In genomic region chr2:176066645-176067586, GRCh38 we compare ENCODE assay signal across 15 cellular contexts. TPM values are rescaled to one million over a fixed set of nuclear protein-coding genes. Genes with fewer than 3 reads are reported as not detected.
DNase-seq lines count a peak whose midpoint lies in the region; ATAC-seq, FAIRE-seq and TF ChIP-seq lines count a peak whose summit lies in the region.
"Had no signal": no experiment of that assay in that cellular context is flagged by ENCODE, and none has a peak within 500 bp of the region (broad histone marks: within the 10 kb centered on the region; RNA-seq: fewer than 3 reads in every experiment).

No MANE protein-coding gene starts in this region.

- H3K9me2 ChIP-seq in hepatocyte (replicated peaks; ENCODE audit: insufficient read depth) (no peaks in the 10 kb centered on the region), PC-3 (replicated peaks; ENCODE audit: low read length) (no peaks in the 10 kb centered on the region)

- no TSS peak for BruUV-seq in PC-3 (replicated peaks; lab: Mats Ljungman, UMichigan)

- H3K79me2 ChIP-seq in hepatocyte (no peaks in the 10 kb centered on the region), osteoblast (ENCODE audit: insufficient read depth, low read length) (no peaks in the 10 kb centered on the region), PC-3 (ENCODE audit: low read length) (no peaks in the 10 kb centered on the region)

- H3K27me3 ChIP-seq in hepatocyte, result peaks cover 90% of the 10 kb centered on the region
- peaks cover 62% of the 10 kb centered on the region for H3K27me3 ChIP-seq in osteoblast (ENCODE audit: insufficient read depth, low read length)
- H3K27me3 ChIP-seq in PC-3 (ENCODE audit: low read length), result peaks cover 35% of the 10 kb centered on the region
- H3K27me3 ChIP-seq: BE2C had no signal

- H3K9ac ChIP-seq in PC-3 (ENCODE audit: low read length), result no peak overlapping the region

- H3F3A ChIP-seq in PC-3 (ENCODE audit: low read length, unreplicated experiment), result no peaks in the 10 kb centered on the region

- H3K4me2 ChIP-seq in hepatocyte, result peak overlapping the region; percentile 76
- H3K4me2 ChIP-seq in osteoblast (ENCODE audit: insufficient read depth, low read length), result peak overlapping the region; percentile 76
- no peak overlapping the region for H3K4me2 ChIP-seq in PC-3 (ENCODE audit: low read length)

- FAIRE-seq in GM19239 (lab: Jason Lieb, UNC), result no peak

- H3K4me3 Mint-ChIP-seq in stimulated activated naive CD8-positive, alpha-beta T cell treated with anti-CD3 and anti-CD28 coated beads, Interleukin-15, amount 100 ng/mL, for 72 hours, result peak overlapping the region; percentile 40 to 50

- WGBS in hepatocyte (ENCODE audit: low lambda C conversion rate, missing lambda C conversion rate), result 43% methylated on average over 56 of the region's 56 CpGs

- intact Hi-C loops in PC-3 (cut with micrococcal nuclease), result no loop called here

- H2AFZ ChIP-seq in hepatocyte, result peak overlapping the region; percentile 49
- peak overlapping the region; percentile 68 for H2AFZ ChIP-seq in osteoblast (ENCODE audit: low read length)
- H2AFZ ChIP-seq in PC-3 (ENCODE audit: low read length), result no peak overlapping the region

- no peak for ATAC-seq in stimulated activated naive CD8-positive, alpha-beta T cell treated with anti-CD3 and anti-CD28 coated beads, Interleukin-15, amount 100 ng/mL, for 72 hours
- ATAC-seq in stimulated activated naive CD8-positive, alpha-beta T cell treated with anti-CD3 and anti-CD28 coated beads, Interleukin-15, Interleukin-2, amounts not matched to agents 100 U/mL and 50 U/mL, for 24 hours, result no peak
- ATAC-seq in PC-3 (no peak), HG02938 (IDR thresholded peaks at IDR 0.05; ENCODE audit: unreplicated experiment) (no peak)

- POLR2A ChIA-PET in PC-3 (lab: Charles Lee; ENCODE audit: unreplicated experiment), result no interaction called here

- H3K4me1 ChIP-seq in hepatocyte (ENCODE audit: insufficient read depth), result no peaks in the 10 kb centered on the region
- H3K4me1 ChIP-seq in osteoblast (ENCODE audit: insufficient read depth, low read length), result no peaks in the 10 kb centered on the region
- no peaks in the 10 kb centered on the region for H3K4me1 ChIP-seq in PC-3 (ENCODE audit: insufficient read depth, low read length)
- H3K4me1 ChIP-seq: BE2C had no signal

- CTCF ChIA-PET in PC-3 (lab: Charles Lee), result no interaction called here

- H3K9me3 Mint-ChIP-seq in stimulated activated naive CD8-positive, alpha-beta T cell treated with anti-CD3 and anti-CD28 coated beads, Interleukin-15, amount 100 ng/mL, for 72 hours, result no peaks in the 10 kb centered on the region

- H3K9me3 ChIP-seq in hepatocyte (ENCODE audit: low read depth), result no peaks in the 10 kb centered on the region
- H3K9me3 ChIP-seq in osteoblast (ENCODE audit: low read depth, low read length), result no peaks in the 10 kb centered on the region
- H3K9me3 ChIP-seq in PC-3 (ENCODE audit: low read length), result no peaks in the 10 kb centered on the region
- H3K9me3 ChIP-seq: BE2C had no signal

- no peak overlapping the region for H3K4me3 ChIP-seq in hepatocyte
- peak overlapping the region; percentile 60 for H3K4me3 ChIP-seq in osteoblast (ENCODE audit: insufficient read depth, low read length)
- no peak overlapping the region for H3K4me3 ChIP-seq in PC-3 (ENCODE audit: low read length)
- H3K4me3 ChIP-seq: lung had no signal

- no peaks in the 10 kb centered on the region for H3K36me3 ChIP-seq in hepatocyte (replicated peaks; ENCODE audit: insufficient read depth, low read depth)
- no peaks in the 10 kb centered on the region for H3K36me3 ChIP-seq in osteoblast (ENCODE audit: insufficient read depth, low read length)
- H3K36me3 ChIP-seq in PC-3 (ENCODE audit: low read depth, low read length), result no peaks in the 10 kb centered on the region
- H3K36me3 ChIP-seq: BE2C had no signal

- peak overlapping the region in 1 of 2 donors; percentile 85 for H3K27ac Mint-ChIP-seq in stimulated activated naive CD8-positive, alpha-beta T cell treated with anti-CD3 and anti-CD28 coated beads, Interleukin-15, amount 100 ng/mL, for 72 hours

- H3K27ac ChIP-seq in hepatocyte (no peak overlapping the region), osteoblast (ENCODE audit: low read depth, low read length) (no peak overlapping the region), PC-3 (ENCODE audit: low read length) (no peak overlapping the region)
- H3K27ac ChIP-seq: epithelial cell of prostate had no signal

- DNase-seq in stimulated activated naive CD8-positive, alpha-beta T cell treated with anti-CD3 and anti-CD28 coated beads, Interleukin-15, amount 100 ng/mL, for 72 hours, result no peak
- no peak for DNase-seq in stimulated activated naive CD8-positive, alpha-beta T cell treated with anti-CD3 and anti-CD28 coated beads, Interleukin-15, Interleukin-2, amounts not matched to agents 100 U/mL and 50 U/mL, for 24 hours
- no peak for DNase-seq in hepatocyte (ENCODE audit: low spot score)
- peak; percentile 79 for DNase-seq in osteoblast (ENCODE audit: insufficient read length, low spot score, missing footprints)
- DNase-seq in GM19239 (ENCODE audit: insufficient read length, low spot score), result no peak
- no peak for DNase-seq in PC-3
- no peak for DNase-seq in stimulated activated CD4-positive, alpha-beta T cell treated with anti-CD3 and anti-CD28 coated beads, Interleukin-4, amount 100 ng/mL, for 1 hour
- DNase-seq: amygdala, BE2C, NCI-H1930 had no signal

- no peaks in the 10 kb centered on the region for H4K20me1 ChIP-seq in hepatocyte (ENCODE audit: insufficient read depth, poor library complexity, severe bottlenecking)
- no peaks in the 10 kb centered on the region for H4K20me1 ChIP-seq in osteoblast (ENCODE audit: insufficient read depth, low read length)
- no peaks in the 10 kb centered on the region for H4K20me1 ChIP-seq in PC-3 (ENCODE audit: low read length)

- peaks cover 26% of the 10 kb centered on the region for H3K4me1 Mint-ChIP-seq in stimulated activated naive CD8-positive, alpha-beta T cell treated with anti-CD3 and anti-CD28 coated beads, Interleukin-15, amount 100 ng/mL, for 72 hours

- H3K27me3 Mint-ChIP-seq in stimulated activated naive CD8-positive, alpha-beta T cell treated with anti-CD3 and anti-CD28 coated beads, Interleukin-15, amount 100 ng/mL, for 72 hours, result peaks cover 84% of the 10 kb centered on the region

- TF ChIP-seq CTCF in hepatocyte (IDR thresholded peaks at IDR 0.05; ENCODE audit: poor library complexity), result no peak
- TF ChIP-seq CTCF in osteoblast (IDR thresholded peaks at IDR 0.05; ENCODE audit: extremely low read depth, low read depth, low read length), result no peak
- TF ChIP-seq CTCF in PC-3 (conservative IDR thresholded peaks at IDR 0.05; ENCODE audit: low read depth, low read length), result no peak

RNA-seq across cellular contexts. Expression of gene EVX2, which starts 16.8 kb away (rescaled TPM):
- total RNA-seq in hepatocyte (3.5 and 3.7 TPM in 2 replicates), osteoblast (under 0.01 TPM in 1 of 2 replicates, not detected in the other), PC-3 (2014; rRNA removed) (not detected in 2 replicates)
- polyA plus RNA-seq in hepatocyte, result 1.3 and 1.7 TPM in 2 replicates
- total RNA-seq: activated CD8-positive, alpha-beta memory T cell treated with anti-CD3 and anti-CD28 coated beads for 36 hours; lung; T-helper 2 cell treated with Interferon-gamma antibody and Interleukin-4, amounts not matched to agents 100 ng/mL and 5 ng/mL, for 36 hours had no signal
- polyA plus RNA-seq: lung had no signal

RNA-seq across cellular contexts. Expression of gene HOXD13, which starts 25.6 kb away (rescaled TPM):
- total RNA-seq in hepatocyte (33.9 and 37.2 TPM in 2 replicates), osteoblast (not detected in 2 replicates), PC-3 (2014; rRNA removed) (0.36 and 0.46 TPM in 2 replicates)
- 19.3 and 24.7 TPM in 2 replicates for polyA plus RNA-seq in hepatocyte
- total RNA-seq: activated CD8-positive, alpha-beta memory T cell treated with anti-CD3 and anti-CD28 coated beads for 36 hours; lung; T-helper 2 cell treated with Interferon-gamma antibody and Interleukin-4, amounts not matched to agents 100 ng/mL and 5 ng/mL, for 36 hours had no signal
- polyA plus RNA-seq: lung had no signal

RNA-seq across cellular contexts. Expression of gene HOXD12, which starts 32.7 kb away (rescaled TPM):
- 17.9 and 29.0 TPM in 2 replicates for total RNA-seq in hepatocyte
- 3.1 and 3.3 TPM in 2 replicates for polyA plus RNA-seq in hepatocyte
- not detected in 2 replicates for total RNA-seq in osteoblast
- total RNA-seq in PC-3 (2014; rRNA removed), result not detected in 2 replicates
- total RNA-seq: activated CD8-positive, alpha-beta memory T cell treated with anti-CD3 and anti-CD28 coated beads for 36 hours; lung; T-helper 2 cell treated with Interferon-gamma antibody and Interleukin-4, amounts not matched to agents 100 ng/mL and 5 ng/mL, for 36 hours had no signal
- polyA plus RNA-seq: lung had no signal

RNA-seq across cellular contexts. Expression of gene HOXD11, which starts 40.2 kb away (rescaled TPM):
- total RNA-seq in hepatocyte (5.7 and 6.3 TPM in 2 replicates), osteoblast (not detected in 2 replicates), PC-3 (2014; rRNA removed) (not detected in 2 replicates)
- polyA plus RNA-seq in hepatocyte, result 9.9 and 11.5 TPM in 2 replicates
- total RNA-seq: activated CD8-positive, alpha-beta memory T cell treated with anti-CD3 and anti-CD28 coated beads for 36 hours; lung; T-helper 2 cell treated with Interferon-gamma antibody and Interleukin-4, amounts not matched to agents 100 ng/mL and 5 ng/mL, for 36 hours had no signal
- polyA plus RNA-seq: lung had no signal

RNA-seq across cellular contexts. Expression of gene HOXD10, which starts 49.7 kb away (rescaled TPM):
- total RNA-seq in hepatocyte (8.5 and 11.7 TPM in 2 replicates), osteoblast (not detected in 2 replicates), PC-3 (2014; rRNA removed) (not detected in 2 replicates)
- 5.1 and 9.9 TPM in 2 replicates for polyA plus RNA-seq in hepatocyte
- total RNA-seq: activated CD8-positive, alpha-beta memory T cell treated with anti-CD3 and anti-CD28 coated beads for 36 hours; T-helper 2 cell treated with Interferon-gamma antibody and Interleukin-4, amounts not matched to agents 100 ng/mL and 5 ng/mL, for 36 hours had no signal

Comparison
In these comparisons a context has a peak if more than half of its experiments do, and no peak if none do; other contexts are left out.
1. RNA of gene HOXD13, which starts 25.6 kb away (total RNA-seq): 33.9 to 37.2 TPM in hepatocyte; 0.36 to 0.46 TPM in PC-3 and not detected in osteoblast; every median in the first group is over 10 times any median in the second.
2. RNA of gene HOXD12, which starts 32.7 kb away (total RNA-seq): 17.9 to 29.0 TPM in hepatocyte; not detected in osteoblast and not detected in PC-3; every median in the first group is over 10 times any median in the second.